15 cellular contexts compared by ENCODE assay signal in the genomic region with DNA sequence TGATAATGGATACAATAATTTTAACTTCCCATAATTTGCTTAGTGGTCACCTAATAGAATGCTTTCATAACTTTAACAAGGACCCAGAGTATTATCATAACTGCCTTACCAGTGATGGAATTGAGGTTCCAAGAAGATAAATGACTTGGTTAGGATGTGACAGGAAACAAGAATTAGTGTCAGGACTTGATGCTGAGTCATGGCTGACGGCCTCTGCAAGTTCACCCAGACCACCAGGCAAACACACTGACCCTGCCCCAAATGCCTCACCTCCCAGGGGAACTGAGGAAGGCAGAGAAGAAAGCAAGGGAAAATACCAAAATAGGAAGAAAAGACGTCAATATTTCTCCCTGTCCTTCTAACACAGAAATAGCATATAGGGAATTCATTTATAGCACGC.
"Had no signal": no experiment of that assay in that cellular context is flagged by ENCODE, and none has a peak within 500 bp of the region (broad histone marks: within the 10 kb centered on the region; RNA-seq: fewer than 3 reads in every experiment).

No MANE protein-coding gene starts in this region.

- H3K4me1 Mint-ChIP-seq: activated CD4-positive, alpha-beta T cell treated with anti-CD3 and anti-CD28 coated beads, Interleukin-2, amount 10 ng/mL, durations not matched to agents 7 days and 5 days; activated naive CD4-positive, alpha-beta T cell treated with anti-CD3 and anti-CD28 coated beads, Interleukin-2, amount 50 U/mL, for 24 hours; natural killer cell had no signal

- H3K9me3 Mint-ChIP-seq: activated CD4-positive, alpha-beta T cell treated with anti-CD3 and anti-CD28 coated beads, Interleukin-2, amount 10 ng/mL, durations not matched to agents 7 days and 5 days; activated naive CD4-positive, alpha-beta T cell treated with anti-CD3 and anti-CD28 coated beads, Interleukin-2, amount 50 U/mL, for 24 hours; activated T-helper 2 cell treated with anti-CD3 and anti-CD28 coated beads, Interferon-gamma antibody, Interleukin-2, Interleukin-4, amounts not matched to agents 10 μg/mL and 5 μg/mL and 100 μg/mL, durations not matched to agents 14 hours and 24 hours and 36 hours; natural killer cell had no signal

- H3K27ac Mint-ChIP-seq: activated CD4-positive, alpha-beta T cell treated with anti-CD3 and anti-CD28 coated beads, Interleukin-2, amount 10 ng/mL, durations not matched to agents 7 days and 5 days; activated naive CD4-positive, alpha-beta T cell treated with anti-CD3 and anti-CD28 coated beads, Interleukin-2, amount 50 U/mL, for 24 hours; activated T-helper 2 cell treated with anti-CD3 and anti-CD28 coated beads, Interferon-gamma antibody, Interleukin-2, Interleukin-4, amounts not matched to agents 10 μg/mL and 5 μg/mL and 100 μg/mL, durations not matched to agents 14 hours and 24 hours and 36 hours; natural killer cell had no signal

- ATAC-seq: foreskin keratinocyte, left colon, natural killer cell had no signal

- H3K27me3 Mint-ChIP-seq: activated CD4-positive, alpha-beta T cell treated with anti-CD3 and anti-CD28 coated beads, Interleukin-2, amount 10 ng/mL, durations not matched to agents 7 days and 5 days had no signal

- H3K4me1 ChIP-seq: foreskin keratinocyte, uterus had no signal

- H3K27ac ChIP-seq: dorsolateral prefrontal cortex, esophagus squamous epithelium, foreskin keratinocyte, uterus had no signal

- H3K36me3 ChIP-seq: esophagus squamous epithelium, uterus had no signal

- H3K9me3 ChIP-seq: esophagus squamous epithelium, uterus had no signal

- H3K4me3 ChIP-seq: dorsolateral prefrontal cortex, esophagus squamous epithelium, uterus had no signal

- FAIRE-seq: bronchial epithelial cell, endometrium had no signal

- H3K36me3 Mint-ChIP-seq: activated naive CD4-positive, alpha-beta T cell treated with anti-CD3 and anti-CD28 coated beads, Interleukin-2, amount 50 U/mL, for 24 hours; natural killer cell had no signal

- DNase-seq: activated CD4-positive, alpha-beta T cell treated with anti-CD3 and anti-CD28 coated beads, Interleukin-2, amount 10 ng/mL, durations not matched to agents 7 days and 5 days; activated CD4-positive, CD25-positive, alpha-beta regulatory T cell; activated T-cell treated with anti-CD3 and anti-CD28 coated beads for 4 hours; dorsolateral prefrontal cortex; esophagus squamous epithelium; foreskin keratinocyte; left colon; natural killer cell; stimulated activated CD4-positive, alpha-beta T cell treated with anti-CD3 and anti-CD28 coated beads, Interleukin-4, amount 100 ng/mL, for 4 hours; T1000; uterus had no signal

- H3K4me3 Mint-ChIP-seq: activated CD4-positive, alpha-beta T cell treated with anti-CD3 and anti-CD28 coated beads, Interleukin-2, amount 10 ng/mL, durations not matched to agents 7 days and 5 days; activated naive CD4-positive, alpha-beta T cell treated with anti-CD3 and anti-CD28 coated beads, Interleukin-2, amount 50 U/mL, for 24 hours; natural killer cell had no signal

- H3K27me3 ChIP-seq: esophagus squamous epithelium, foreskin keratinocyte, uterus had no signal
